ENCODE assay signal across 1 cellular context in the genomic region with DNA sequence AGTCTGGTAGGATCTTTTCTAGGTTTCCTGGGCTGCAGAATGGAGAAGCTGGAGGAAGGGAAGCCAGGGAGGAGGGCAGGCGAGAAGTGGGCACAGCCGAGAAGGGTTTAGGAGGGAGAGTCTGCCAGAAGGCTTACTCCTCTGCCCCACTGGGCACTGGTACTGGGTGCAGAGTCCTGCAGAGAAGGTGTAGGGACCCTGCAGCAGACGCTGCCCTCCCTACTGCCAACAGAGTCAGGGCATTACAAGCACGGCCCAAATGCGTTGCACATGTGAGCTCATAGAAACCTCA.
TF ChIP-seq lines count a peak whose summit lies in the region.

No MANE protein-coding gene starts in this region.

TF ChIP-seq in GM23338, 12 proteins besides CTCF, POLR2A, EP300 and RAD21 (continued from another document):
- TF ChIP-seq, protein P1, sequence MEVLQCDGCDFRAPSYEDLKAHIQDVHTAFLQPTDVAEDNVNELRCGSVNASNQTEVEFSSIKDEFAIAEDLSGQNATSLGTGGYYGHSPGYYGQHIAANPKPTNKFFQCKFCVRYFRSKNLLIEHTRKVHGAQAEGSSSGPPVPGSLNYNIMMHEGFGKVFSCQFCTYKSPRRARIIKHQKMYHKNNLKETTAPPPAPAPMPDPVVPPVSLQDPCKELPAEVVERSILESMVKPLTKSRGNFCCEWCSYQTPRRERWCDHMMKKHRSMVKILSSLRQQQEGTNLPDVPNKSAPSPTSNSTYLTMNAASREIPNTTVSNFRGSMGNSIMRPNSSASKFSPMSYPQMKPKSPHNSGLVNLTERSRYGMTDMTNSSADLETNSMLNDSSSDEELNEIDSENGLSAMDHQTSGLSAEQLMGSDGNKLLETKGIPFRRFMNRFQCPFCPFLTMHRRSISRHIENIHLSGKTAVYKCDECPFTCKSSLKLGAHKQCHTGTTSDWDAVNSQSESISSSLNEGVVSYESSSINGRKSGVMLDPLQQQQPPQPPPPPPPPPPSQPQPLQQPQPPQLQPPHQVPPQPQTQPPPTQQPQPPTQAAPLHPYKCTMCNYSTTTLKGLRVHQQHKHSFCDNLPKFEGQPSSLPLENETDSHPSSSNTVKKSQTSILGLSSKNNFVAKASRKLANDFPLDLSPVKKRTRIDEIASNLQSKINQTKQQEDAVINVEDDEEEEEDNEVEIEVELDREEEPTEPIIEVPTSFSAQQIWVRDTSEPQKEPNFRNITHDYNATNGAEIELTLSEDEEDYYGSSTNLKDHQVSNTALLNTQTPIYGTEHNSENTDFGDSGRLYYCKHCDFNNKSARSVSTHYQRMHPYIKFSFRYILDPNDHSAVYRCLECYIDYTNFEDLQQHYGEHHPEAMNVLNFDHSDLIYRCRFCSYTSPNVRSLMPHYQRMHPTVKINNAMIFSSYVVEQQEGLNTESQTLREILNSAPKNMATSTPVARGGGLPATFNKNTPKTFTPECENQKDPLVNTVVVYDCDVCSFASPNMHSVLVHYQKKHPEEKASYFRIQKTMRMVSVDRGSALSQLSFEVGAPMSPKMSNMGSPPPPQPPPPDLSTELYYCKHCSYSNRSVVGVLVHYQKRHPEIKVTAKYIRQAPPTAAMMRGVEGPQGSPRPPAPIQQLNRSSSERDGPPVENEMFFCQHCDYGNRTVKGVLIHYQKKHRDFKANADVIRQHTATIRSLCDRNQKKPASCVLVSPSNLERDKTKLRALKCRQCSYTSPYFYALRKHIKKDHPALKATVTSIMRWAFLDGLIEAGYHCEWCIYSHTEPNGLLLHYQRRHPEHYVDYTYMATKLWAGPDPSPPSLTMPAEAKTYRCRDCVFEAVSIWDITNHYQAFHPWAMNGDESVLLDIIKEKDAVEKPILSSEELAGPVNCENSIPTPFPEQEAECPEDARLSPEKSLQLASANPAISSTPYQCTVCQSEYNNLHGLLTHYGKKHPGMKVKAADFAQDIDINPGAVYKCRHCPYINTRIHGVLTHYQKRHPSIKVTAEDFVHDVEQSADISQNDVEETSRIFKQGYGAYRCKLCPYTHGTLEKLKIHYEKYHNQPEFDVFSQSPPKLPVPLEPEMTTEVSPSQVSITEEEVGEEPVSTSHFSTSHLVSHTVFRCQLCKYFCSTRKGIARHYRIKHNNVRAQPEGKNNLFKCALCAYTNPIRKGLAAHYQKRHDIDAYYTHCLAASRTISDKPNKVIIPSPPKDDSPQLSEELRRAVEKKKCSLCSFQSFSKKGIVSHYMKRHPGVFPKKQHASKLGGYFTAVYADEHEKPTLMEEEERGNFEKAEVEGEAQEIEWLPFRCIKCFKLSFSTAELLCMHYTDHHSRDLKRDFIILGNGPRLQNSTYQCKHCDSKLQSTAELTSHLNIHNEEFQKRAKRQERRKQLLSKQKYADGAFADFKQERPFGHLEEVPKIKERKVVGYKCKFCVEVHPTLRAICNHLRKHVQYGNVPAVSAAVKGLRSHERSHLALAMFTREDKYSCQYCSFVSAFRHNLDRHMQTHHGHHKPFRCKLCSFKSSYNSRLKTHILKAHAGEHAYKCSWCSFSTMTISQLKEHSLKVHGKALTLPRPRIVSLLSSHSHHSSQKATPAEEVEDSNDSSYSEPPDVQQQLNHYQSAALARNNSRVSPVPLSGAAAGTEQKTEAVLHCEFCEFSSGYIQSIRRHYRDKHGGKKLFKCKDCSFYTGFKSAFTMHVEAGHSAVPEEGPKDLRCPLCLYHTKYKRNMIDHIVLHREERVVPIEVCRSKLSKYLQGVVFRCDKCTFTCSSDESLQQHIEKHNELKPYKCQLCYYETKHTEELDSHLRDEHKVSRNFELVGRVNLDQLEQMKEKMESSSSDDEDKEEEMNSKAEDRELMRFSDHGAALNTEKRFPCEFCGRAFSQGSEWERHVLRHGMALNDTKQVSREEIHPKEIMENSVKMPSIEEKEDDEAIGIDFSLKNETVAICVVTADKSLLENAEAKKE (CRISPR knock-in tag; IDR thresholded peaks at IDR 0.05): no peak
- TF ChIP-seq ZNF114 (CRISPR knock-in tag; IDR thresholded peaks at IDR 0.05): no peak
- no peak for TF ChIP-seq NANOG (IDR thresholded peaks at IDR 0.05; ENCODE audit: borderline replicate concordance)
